In the genomic region with DNA sequence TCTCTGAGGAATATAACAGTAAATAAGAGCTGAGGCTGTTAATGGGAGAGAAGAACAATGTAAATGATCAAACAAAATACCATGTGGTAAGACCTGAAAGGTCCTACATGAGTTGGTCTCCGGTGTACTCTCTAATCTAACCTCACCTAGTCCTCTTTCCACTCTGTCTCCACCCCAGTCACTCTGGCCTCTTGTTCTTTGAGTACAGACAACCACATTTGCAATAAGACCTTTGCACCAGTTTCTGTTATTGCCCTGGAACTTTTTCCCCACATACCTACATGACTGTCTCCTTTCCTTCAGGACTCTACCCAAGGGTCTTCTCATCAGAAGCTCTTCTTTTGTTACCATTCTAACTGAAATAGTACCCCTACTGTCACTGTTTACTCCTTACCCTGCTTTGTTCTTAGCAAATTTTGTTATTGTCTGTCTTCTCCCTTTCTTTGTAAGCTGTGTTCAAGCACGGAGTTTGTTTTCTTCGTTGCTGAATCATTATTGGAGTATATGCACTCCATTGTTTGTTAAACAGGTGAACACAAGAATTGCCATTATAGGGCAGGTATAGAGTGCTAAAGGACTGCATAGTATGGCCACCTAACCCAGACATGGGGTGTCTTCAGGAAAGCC, we compare ENCODE assay signal across 1 cellular context.
TF ChIP-seq lines count a peak whose summit lies in the region.

No MANE protein-coding gene starts in this region.

TF ChIP-seq in HepG2, 621 proteins besides CTCF, POLR2A, EP300 and RAD21 (continued from another document and continues in another):
- TF ChIP-seq ISL2 (CRISPR knock-in tag; IDR thresholded peaks at IDR 0.05) (peak; percentile 76; the same call in 1 of the 2 replicates), XRCC5 (optimal IDR thresholded peaks at IDR 0.05; ENCODE audit: low read length) (no peak), ZSCAN29 (CRISPR knock-in tag; conservative IDR thresholded peaks at IDR 0.05) (0 out of 2 replicates have a peak, but pooled peaks have one; percentile 60), ATF7-NPFF (CRISPR knock-in tag; IDR thresholded peaks at IDR 0.05; ENCODE audit: low read depth) (no peak), DMAP1 (CRISPR knock-in tag; IDR thresholded peaks at IDR 0.05) (0 out of 2 replicates have a peak, but pooled peaks have one; percentile 54), ZNF264 (CRISPR knock-in tag; IDR thresholded peaks at IDR 0.05) (peak; percentile 39; the same call in 1 of the 2 replicates), SP5 (CRISPR knock-in tag; IDR thresholded peaks at IDR 0.05; ENCODE audit: borderline replicate concordance, low read depth) (no peak; the same call in 1 of the 2 replicates), TRIM24 (CRISPR knock-in tag; IDR thresholded peaks at IDR 0.05) (no peak), RNF2 (conservative IDR thresholded peaks at IDR 0.05; ENCODE audit: low read depth) (no peak), ZBTB26 (CRISPR knock-in tag; IDR thresholded peaks at IDR 0.05; ENCODE audit: borderline replicate concordance) (no peak), ZSCAN25 (CRISPR knock-in tag; IDR thresholded peaks at IDR 0.05) (no peak), ZSCAN21 (CRISPR knock-in tag; IDR thresholded peaks at IDR 0.05; ENCODE audit: borderline replicate concordance) (no peak), MLX (CRISPR knock-in tag; IDR thresholded peaks at IDR 0.05) (peak; percentile 46; the same call in 1 of the 2 replicates), ZNF672 (CRISPR knock-in tag; IDR thresholded peaks at IDR 0.05) (no peak), ZNF3 (CRISPR knock-in tag; IDR thresholded peaks at IDR 0.05) (no peak), ZNF558 (CRISPR knock-in tag; IDR thresholded peaks at IDR 0.05; ENCODE audit: borderline replicate concordance) (no peak), ZNF616 (CRISPR knock-in tag; IDR thresholded peaks at IDR 0.05; ENCODE audit: low read depth) (no peak), ZNF572 (CRISPR knock-in tag; IDR thresholded peaks at IDR 0.05) (no peak), ZNF83 (CRISPR knock-in tag; IDR thresholded peaks at IDR 0.05; ENCODE audit: borderline replicate concordance) (no peak), SALL1 (CRISPR knock-in tag; IDR thresholded peaks at IDR 0.05) (no peak; the same call in 1 of the 2 replicates), ZSCAN30 (CRISPR knock-in tag; IDR thresholded peaks at IDR 0.05) (no peak), PHF5A (CRISPR knock-in tag; IDR thresholded peaks at IDR 0.05; ENCODE audit: low read depth, unreplicated experiment) (no peak), NCOA2 (CRISPR knock-in tag; IDR thresholded peaks at IDR 0.05) (peak; percentile 62; the same call in 1 of the 2 replicates), ZHX1 (CRISPR knock-in tag; IDR thresholded peaks at IDR 0.05; ENCODE audit: low read depth) (no peak), IKZF4 (CRISPR knock-in tag; IDR thresholded peaks at IDR 0.05; ENCODE audit: borderline replicate concordance, low read depth, not compliant biosample characterization) (no peak), GABPB1 (CRISPR knock-in tag; IDR thresholded peaks at IDR 0.05) (no peak), ZBTB7B (CRISPR knock-in tag; IDR thresholded peaks at IDR 0.05) (peak; percentile 68), RNF219 (CRISPR knock-in tag; IDR thresholded peaks at IDR 0.05) (no peak), POLR2AphosphoS2 (IDR thresholded peaks at IDR 0.05; ENCODE audit: low read depth, low read length) (no peak), ZNF569 (CRISPR knock-in tag; IDR thresholded peaks at IDR 0.05; ENCODE audit: borderline replicate concordance) (no peak), ZNF652 (CRISPR knock-in tag; IDR thresholded peaks at IDR 0.05; ENCODE audit: borderline replicate concordance, low read depth) (0 out of 2 replicates have a peak, but pooled peaks have one; percentile 24), ZNF33A (CRISPR knock-in tag; IDR thresholded peaks at IDR 0.05; ENCODE audit: borderline replicate concordance) (no peak), ZNF766 (CRISPR knock-in tag; IDR thresholded peaks at IDR 0.05; ENCODE audit: borderline replicate concordance) (no peak), TEAD3 (CRISPR knock-in tag; optimal IDR thresholded peaks at IDR 0.05; ENCODE audit: borderline replicate concordance) (peak; percentile 89), MXD3 (CRISPR knock-in tag; IDR thresholded peaks at IDR 0.05) (no peak), ZSCAN9 (CRISPR knock-in tag; IDR thresholded peaks at IDR 0.05; ENCODE audit: borderline replicate concordance) (no peak), MYC (CRISPR knock-in tag; IDR thresholded peaks at IDR 0.05; ENCODE audit: borderline replicate concordance) (no peak), ZNF720 (CRISPR knock-in tag; IDR thresholded peaks at IDR 0.05) (no peak), ZNF441 (CRISPR knock-in tag; IDR thresholded peaks at IDR 0.05; ENCODE audit: borderline replicate concordance) (peak; percentile 50; the same call in 1 of the 2 replicates), RCOR2 (CRISPR knock-in tag; IDR thresholded peaks at IDR 0.05) (peak; percentile 84; the same call in 1 of the 2 replicates), CREB1 (IDR thresholded peaks at IDR 0.05) (no peak), CREB1 (CRISPR knock-in tag; IDR thresholded peaks at IDR 0.05) (peak; percentile 65), AHR (CRISPR knock-in tag; IDR thresholded peaks at IDR 0.05) (no peak), ONECUT2 (CRISPR knock-in tag; IDR thresholded peaks at IDR 0.05) (no peak), HDAC2 (CRISPR knock-in tag; IDR thresholded peaks at IDR 0.05) (peak; percentile 63), ZNF543 (CRISPR knock-in tag; IDR thresholded peaks at IDR 0.05) (0 out of 2 replicates have a peak, but pooled peaks have one; percentile 12), RERE (CRISPR knock-in tag; IDR thresholded peaks at IDR 0.05; ENCODE audit: low read depth) (0 out of 2 replicates have a peak, but pooled peaks have one; percentile 47), KDM5A (IDR thresholded peaks at IDR 0.05; ENCODE audit: borderline replicate concordance, low read length) (peak; percentile 36; the same call in 1 of the 2 replicates)
- TF ChIP-seq, protein P1, sequence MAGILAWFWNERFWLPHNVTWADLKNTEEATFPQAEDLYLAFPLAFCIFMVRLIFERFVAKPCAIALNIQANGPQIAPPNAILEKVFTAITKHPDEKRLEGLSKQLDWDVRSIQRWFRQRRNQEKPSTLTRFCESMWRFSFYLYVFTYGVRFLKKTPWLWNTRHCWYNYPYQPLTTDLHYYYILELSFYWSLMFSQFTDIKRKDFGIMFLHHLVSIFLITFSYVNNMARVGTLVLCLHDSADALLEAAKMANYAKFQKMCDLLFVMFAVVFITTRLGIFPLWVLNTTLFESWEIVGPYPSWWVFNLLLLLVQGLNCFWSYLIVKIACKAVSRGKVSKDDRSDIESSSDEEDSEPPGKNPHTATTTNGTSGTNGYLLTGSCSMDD (CRISPR knock-in tag; IDR thresholded peaks at IDR 0.05) = no peak
- TF ChIP-seq, protein P2, sequence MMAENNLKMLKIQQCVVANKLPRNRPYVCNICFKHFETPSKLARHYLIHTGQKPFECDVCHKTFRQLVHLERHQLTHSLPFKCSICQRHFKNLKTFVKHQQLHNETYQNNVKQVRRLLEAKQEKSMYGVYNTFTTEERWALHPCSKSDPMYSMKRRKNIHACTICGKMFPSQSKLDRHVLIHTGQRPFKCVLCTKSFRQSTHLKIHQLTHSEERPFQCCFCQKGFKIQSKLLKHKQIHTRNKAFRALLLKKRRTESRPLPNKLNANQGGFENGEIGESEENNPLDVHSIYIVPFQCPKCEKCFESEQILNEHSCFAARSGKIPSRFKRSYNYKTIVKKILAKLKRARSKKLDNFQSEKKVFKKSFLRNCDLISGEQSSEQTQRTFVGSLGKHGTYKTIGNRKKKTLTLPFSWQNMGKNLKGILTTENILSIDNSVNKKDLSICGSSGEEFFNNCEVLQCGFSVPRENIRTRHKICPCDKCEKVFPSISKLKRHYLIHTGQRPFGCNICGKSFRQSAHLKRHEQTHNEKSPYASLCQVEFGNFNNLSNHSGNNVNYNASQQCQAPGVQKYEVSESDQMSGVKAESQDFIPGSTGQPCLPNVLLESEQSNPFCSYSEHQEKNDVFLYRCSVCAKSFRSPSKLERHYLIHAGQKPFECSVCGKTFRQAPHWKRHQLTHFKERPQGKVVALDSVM (CRISPR knock-in tag; IDR thresholded peaks at IDR 0.05) = peak; percentile 54; the same call in 1 of the 2 replicates
